35 cellular contexts compared by ENCODE assay signal in genomic region chr1:67890862-67891261, GRCh38. TPM values are rescaled to one million over a fixed set of nuclear protein-coding genes. Genes with fewer than 3 reads are reported as not detected.
DNase-seq lines count a peak whose midpoint lies in the region; ATAC-seq, FAIRE-seq and TF ChIP-seq lines count a peak whose summit lies in the region.
"Had no signal": no experiment of that assay in that cellular context is flagged by ENCODE, and none has a peak within 500 bp of the region (broad histone marks: within the 10 kb centered on the region; RNA-seq: fewer than 3 reads in every experiment).

No MANE protein-coding gene starts in this region.

- dilution Hi-C loops in keratinocyte (cut with MboI; ENCODE audit: extremely low pct_ligation_motif_present, low sequenced_read_pairs), result no loop called here

- H3K27ac ChIP-seq in BLaER1 treated with 17β-estradiol and CSF1 and Interleukin-3, amounts not matched to agents 10 nM and 100 nM, result peak overlapping the region in 2 of 11 experiments; percentile 45; a peak in 4 of 22 replicates
- H3K27ac ChIP-seq in SJCRH30 (peak overlapping the region; percentile 81), keratinocyte (ENCODE audit: control insufficient read depth, insufficient read depth, low read length) (no peak overlapping the region), neuronal stem cell (replicated peaks; ENCODE audit: low read length) (no peak overlapping the region)
- H3K27ac ChIP-seq: coronary artery, parathyroid adenoma, thoracic aorta had no signal

- H3K79me1 ChIP-seq in neuronal stem cell (ENCODE audit: low read depth, low read length), result no peaks in the 10 kb centered on the region

- H3K4ac ChIP-seq in neuronal stem cell (ENCODE audit: low read length), result no peak overlapping the region

- H4K91ac ChIP-seq in neuronal stem cell (ENCODE audit: low read depth, low read length, poor library complexity), result no peak overlapping the region

- no peaks in the 10 kb centered on the region for H4K20me1 ChIP-seq in BLaER1 treated with 17β-estradiol and CSF1 and Interleukin-3, amounts not matched to agents 10 nM and 100 nM
- no peaks in the 10 kb centered on the region for H4K20me1 ChIP-seq in keratinocyte (ENCODE audit: control insufficient read depth, extremely low read depth, insufficient read depth, low read length)

- H2BK15ac ChIP-seq in neuronal stem cell (ENCODE audit: low read length), result no peak overlapping the region

- H3K9ac ChIP-seq in BLaER1 treated with 17β-estradiol and CSF1 and Interleukin-3, amounts not matched to agents 10 nM and 100 nM, result no peak overlapping the region
- H3K9ac ChIP-seq in keratinocyte (ENCODE audit: control insufficient read depth, extremely low read depth, insufficient read depth, low read length) (no peak overlapping the region), neuronal stem cell (ENCODE audit: low read depth, low read length, poor library complexity) (no peak overlapping the region)
- H3K9ac ChIP-seq: parathyroid adenoma had no signal

- H2BK5ac ChIP-seq in neuronal stem cell (ENCODE audit: low read length), result no peak overlapping the region

- H4K8ac ChIP-seq in neuronal stem cell (ENCODE audit: low read depth, low read length), result no peak overlapping the region

- FAIRE-seq in keratinocyte (lab: Jason Lieb, UNC), result peak; percentile 61
- FAIRE-seq: urothelium cell line had no signal

- H3K4me2 ChIP-seq in BLaER1 treated with 17β-estradiol and CSF1 and Interleukin-3, amounts not matched to agents 10 nM and 100 nM, result peak overlapping the region; percentile 20 to 79 (median 66)
- H3K4me2 ChIP-seq in keratinocyte (ENCODE audit: control insufficient read depth, extremely low read depth, insufficient read depth, low read depth, low read length) (no peak overlapping the region), neuronal stem cell (ENCODE audit: insufficient read depth, low read length, poor library complexity, severe bottlenecking) (no peak overlapping the region)

- H2AK5ac ChIP-seq in neuronal stem cell (ENCODE audit: low read depth, low read length), result no peak overlapping the region

- TF ChIP-seq CTCF in keratinocyte (optimal IDR thresholded peaks at IDR 0.05 in 1 of 3, IDR thresholded peaks at IDR 0.05 in 1 of 3, conservative IDR thresholded peaks at IDR 0.05 in 1 of 3; ENCODE audit: extremely low read depth in 1 of 3, insufficient read depth in 2 of 3, low read length in 3 of 3), result no peak

- H2AFZ ChIP-seq in keratinocyte (ENCODE audit: control insufficient read depth, low read length) (no peak overlapping the region), neuronal stem cell (ENCODE audit: low read length) (peak overlapping the region; percentile 15)
- H2AFZ ChIP-seq: parathyroid adenoma had no signal

- no peak overlapping the region for H3K4me3 ChIP-seq in BLaER1 treated with 17β-estradiol and CSF1 and Interleukin-3, amounts not matched to agents 10 nM and 100 nM
- H3K4me3 ChIP-seq in SJCRH30 (no peak overlapping the region), keratinocyte (ENCODE audit: control insufficient read depth in 2 of 3, extremely low read depth in 1 of 3, insufficient read depth in 2 of 3, low read depth in 1 of 3, low read length in 3 of 3) (no peak overlapping the region), neuronal stem cell (ENCODE audit: low read length in 2 of 2) (no peak overlapping the region)
- H3K4me3 ChIP-seq: coronary artery, thoracic aorta had no signal

- no peak overlapping the region for H3K14ac ChIP-seq in neuronal stem cell (ENCODE audit: low read length)

- H3K23ac ChIP-seq in neuronal stem cell (ENCODE audit: low read depth, low read length, poor library complexity), result no peak overlapping the region

- no peak overlapping the region for H2BK120ac ChIP-seq in neuronal stem cell (ENCODE audit: low read depth, low read length)

- H3K36me3 ChIP-seq in BLaER1 treated with 17β-estradiol and CSF1 and Interleukin-3, amounts not matched to agents 10 nM and 100 nM, result no peaks in the 10 kb centered on the region
- H3K36me3 ChIP-seq in SJCRH30, result no peaks in the 10 kb centered on the region
- no peaks in the 10 kb centered on the region for H3K36me3 ChIP-seq in keratinocyte (ENCODE audit: control insufficient read depth in 2 of 2, extremely low read depth in 1 of 2, insufficient read depth in 2 of 2, low read length in 2 of 2)
- no peaks in the 10 kb centered on the region for H3K36me3 ChIP-seq in neuronal stem cell (replicated peaks in 1 of 2; ENCODE audit: control insufficient read depth in 2 of 2, insufficient read depth in 2 of 2, low read length in 2 of 2)
- H3K36me3 ChIP-seq: thoracic aorta had no signal

- no peak for DNase-seq in SJCRH30
- DNase-seq in keratinocyte (ENCODE audit: low read depth, low spot score), result no peak
- no peak for DNase-seq in neuronal stem cell (ENCODE audit: low spot score)
- no peak for DNase-seq in stimulated activated naive CD8-positive, alpha-beta T cell treated with anti-CD3 and anti-CD28 coated beads, Interleukin-15, Interleukin-2, amounts not matched to agents 100 U/mL and 50 U/mL, for 24 hours
- DNase-seq in NCI-H345 treated with DMSO at 0.1 percent for 48 hours (lab: John Stamatoyannopoulos, UW; ENCODE audit: unreplicated experiment), result no peak
- DNase-seq: activated CD4-positive, CD25-positive, alpha-beta regulatory T cell; activated CD8-positive, alpha-beta memory T cell treated with anti-CD3 and anti-CD28 coated beads, Interleukin-2, amount 10 ng/mL, durations not matched to agents 7 days and 5 days; activated gamma-delta T cell treated with Interleukin-2 at 50 U/mL for 16 hours; activated naive CD8-positive, alpha-beta T cell treated with anti-CD3 and anti-CD28 coated beads, Interleukin-2, amount 10 ng/mL, durations not matched to agents 7 days and 5 days; activated T-cell treated with anti-CD3 and anti-CD28 coated beads, Interleukin-2, amount 50 U/mL, for 4 hours; aorta; C1 segment of cervical spinal cord; Caco-2; DND-41; effector CD8-positive, alpha-beta T cell; erythroblast; GF-D8; glutamatergic neuron; left ventricle myocardium superior; natural killer cell; NCI-H1048; NCI-H1694; NCI-H446 treated with DMSO at 0.1 percent for 48 hours; NCI-H82; retina; stimulated activated CD4-positive, alpha-beta T cell treated with anti-CD3 and anti-CD28 coated beads, Interleukin-1b, Interleukin-23, amount 100 ng/mL, for 48 hours; stimulated activated naive CD8-positive, alpha-beta T cell treated with anti-CD3 and anti-CD28 coated beads, Interleukin-15, amount 100 ng/mL, for 72 hours; T-helper 1 cell had no signal

- H3K9me3 ChIP-seq in BLaER1 treated with 17β-estradiol and CSF1 and Interleukin-3, amounts not matched to agents 10 nM and 100 nM (replicated peaks in 1 of 11), result peaks cover 0 to 26% (median 11%) of the 10 kb centered on the region in 11 experiments; a peak in 12 of 22 replicates
- no peaks in the 10 kb centered on the region for H3K9me3 ChIP-seq in SJCRH30 (replicated peaks)
- H3K9me3 ChIP-seq in keratinocyte (ENCODE audit: control insufficient read depth, low read depth, low read length), result no peaks in the 10 kb centered on the region
- H3K9me3 ChIP-seq in neuronal stem cell (replicated peaks in 1 of 2; ENCODE audit: control insufficient read depth in 2 of 2, insufficient read depth in 1 of 2, low read depth in 1 of 2, low read length in 2 of 2), result no peaks in the 10 kb centered on the region
- H3K9me3 ChIP-seq: Caco-2, thoracic aorta had no signal

- ATAC-seq in stimulated activated naive CD8-positive, alpha-beta T cell treated with anti-CD3 and anti-CD28 coated beads, Interleukin-15, Interleukin-2, amounts not matched to agents 100 U/mL and 50 U/mL, for 24 hours, result no peak
- no peak for ATAC-seq in GM18517 (IDR thresholded peaks at IDR 0.05; ENCODE audit: unreplicated experiment)
- ATAC-seq: activated CD8-positive, alpha-beta memory T cell treated with anti-CD3 and anti-CD28 coated beads, Interleukin-2, amount 10 ng/mL, durations not matched to agents 7 days and 5 days; activated T-cell treated with anti-CD3 and anti-CD28 coated beads, Interleukin-2, amount 50 U/mL, for 4 hours; left ventricle myocardium superior; natural killer cell had no signal

- H3K9me1 ChIP-seq in keratinocyte (ENCODE audit: control insufficient read depth, extremely low read depth, insufficient read depth, low read length), result no peaks in the 10 kb centered on the region

- no CpG with 5 or more reads among the region's 1 CpG for WGBS in neuronal stem cell (ENCODE audit: extremely low coverage in 2 of 2, insufficient read length in 2 of 2, insufficient replicate concordance in 1 of 2), 2 donors

- H3K79me2 ChIP-seq in keratinocyte (ENCODE audit: control insufficient read depth, insufficient read depth, low read length), result no peaks in the 10 kb centered on the region
- H3K79me2 ChIP-seq: parathyroid adenoma had no signal

- no peak overlapping the region for H2BK12ac ChIP-seq in neuronal stem cell (ENCODE audit: low read length)

- H3K4me1 ChIP-seq in BLaER1 treated with 17β-estradiol and CSF1 and Interleukin-3, amounts not matched to agents 10 nM and 100 nM, result peaks cover 31 to 82% (median 53%) of the 10 kb centered on the region in 10 experiments
- H3K4me1 ChIP-seq in SJCRH30 (peaks cover 30% of the 10 kb centered on the region), keratinocyte (ENCODE audit: control insufficient read depth, extremely low read depth, insufficient read depth, low read length) (peaks cover 51% of the 10 kb centered on the region), neuronal stem cell (ENCODE audit: control insufficient read depth in 2 of 2, insufficient read depth in 1 of 2, low read depth in 1 of 2, low read length in 2 of 2) (peaks cover 6 to 23% of the 10 kb centered on the region in 2 donors)
- H3K4me1 ChIP-seq: Caco-2, parathyroid adenoma had no signal

- H3K18ac ChIP-seq in neuronal stem cell (ENCODE audit: low read length), result no peak overlapping the region

- H3K27me3 ChIP-seq in BLaER1 treated with 17β-estradiol and CSF1 and Interleukin-3, amounts not matched to agents 10 nM and 100 nM, result no peaks in the 10 kb centered on the region
- H3K27me3 ChIP-seq in SJCRH30 (no peaks in the 10 kb centered on the region), keratinocyte (ENCODE audit: control insufficient read depth, extremely low read depth, insufficient read depth, low read length) (no peaks in the 10 kb centered on the region), neuronal stem cell (ENCODE audit: control insufficient read depth in 3 of 3, insufficient read depth in 3 of 3, low read depth in 1 of 3, low read length in 3 of 3) (no peaks in the 10 kb centered on the region)

RNA-seq across cellular contexts. Expression of gene GNG12, which starts 57.6 kb away (rescaled TPM):
- 103 and 110 TPM in 2 replicates for total RNA-seq in SJCRH30 (2014; rRNA removed; shearing (Covaris generic))
- polyA plus RNA-seq in keratinocyte, result 147 to 208 TPM (median 148 TPM) in 3 replicates
- polyA plus RNA-seq in keratinocyte (2011; ENCODE audit: low read depth), result 16.4 TPM
- polyA plus RNA-seq in keratinocyte (2011; cell fraction: cytosol; rRNA removed), result 140 and 266 TPM in 2 replicates
- polyA plus RNA-seq in keratinocyte (2011; cell fraction: nucleus; rRNA removed), result 81.5 and 104 TPM in 2 replicates
- 54.5 and 130 TPM in 2 replicates for polyA plus RNA-seq in keratinocyte (2012; ENCODE audit: low replicate concordance)
- 107 to 201 TPM (median 132 TPM) in 3 replicates for polyA minus RNA-seq in keratinocyte
- polyA minus RNA-seq in keratinocyte (2011; cell fraction: cytosol; rRNA and poly(A)+ RNA removed), result 149 TPM
- 61.2 and 122 TPM in 2 replicates for polyA minus RNA-seq in keratinocyte (2011; cell fraction: nucleus; rRNA and poly(A)+ RNA removed)
- polyA plus RNA-seq in neuronal stem cell (2013, experiment 1 of 2), result 14.5 TPM
- 15.0 TPM for polyA plus RNA-seq in neuronal stem cell (2013, experiment 2 of 2)
- total RNA-seq: activated naive CD8-positive, alpha-beta T cell treated with anti-CD3 and anti-CD28 coated beads, Interleukin-2, amount 10 ng/mL, durations not matched to agents 7 days and 5 days; natural killer cell had no signal
- polyA plus RNA-seq: IgD-negative memory B cell had no signal

Comparison
In these comparisons a context has a peak if more than half of its experiments do, and no peak if none do; other contexts are left out.
1. H3K4me2 ChIP-seq: peak in BLaER1 treated with 17β-estradiol and CSF1 and Interleukin-3, amounts not matched to agents 10 nM and 100 nM (11 of 11); none in keratinocyte (single experiment) and neuronal stem cell (single experiment).